Comparison of ENCODE assay signal across 22 cellular contexts in the genomic region with DNA sequence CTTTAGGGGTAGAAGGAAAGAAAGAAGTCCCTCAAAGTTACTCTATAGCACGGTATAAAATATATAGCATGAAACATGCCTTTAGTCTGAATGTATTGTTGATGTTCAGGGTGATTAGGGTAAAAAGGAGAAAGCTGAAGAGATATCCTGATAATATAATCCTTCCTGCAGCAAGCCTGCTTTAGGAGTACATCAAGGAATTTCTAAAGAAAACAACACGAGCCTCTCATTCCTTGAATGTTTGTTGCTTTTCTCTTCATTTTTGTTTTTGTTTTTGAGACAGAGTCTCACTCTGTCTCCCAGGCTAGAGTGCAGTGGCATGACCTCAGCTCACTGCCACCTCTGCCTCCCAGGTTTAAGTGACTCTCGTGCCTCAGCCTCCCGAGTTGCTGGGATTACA.
"Had no signal": no experiment of that assay in that cellular context is flagged by ENCODE, and none has a peak within 500 bp of the region (broad histone marks: within the 10 kb centered on the region; RNA-seq: fewer than 3 reads in every experiment).

No MANE protein-coding gene starts in this region.

- DNase-seq: effector memory CD8-positive, alpha-beta T cell; esophagus squamous epithelium; foreskin fibroblast; heart left ventricle; left lung; mesenchymal stem cell; naive B cell; occipital lobe; right lobe of liver; spleen; stimulated activated CD4-positive, alpha-beta T cell treated with anti-CD3 and anti-CD28 coated beads, Interleukin-15, amount 100 ng/mL, for 24 hours; stimulated activated CD4-positive, alpha-beta T cell treated with anti-CD3 and anti-CD28 coated beads, Interleukin-1b, Interleukin-23, amount 100 ng/mL, for 48 hours; stimulated activated CD4-positive, alpha-beta T cell treated with anti-CD3 and anti-CD28 coated beads, Interleukin-4, amount 100 ng/mL, for 24 hours; stimulated activated naive CD8-positive, alpha-beta T cell treated with anti-CD3 and anti-CD28 coated beads, Interleukin-15, Interleukin-2, amounts not matched to agents 100 U/mL and 50 U/mL, for 24 hours had no signal

- H3K4me1 ChIP-seq: prostate gland, right lobe of liver had no signal

- H3K9ac ChIP-seq: parathyroid adenoma had no signal

- H3K9me3 ChIP-seq: esophagus squamous epithelium, heart left ventricle, left lung, prostate gland, right lobe of liver, spleen, tibial nerve had no signal

- H3K36me3 Mint-ChIP-seq: naive B cell had no signal

- H3K4me3 Mint-ChIP-seq: central memory CD8-positive, alpha-beta T cell; effector memory CD8-positive, alpha-beta T cell; nephron had no signal

- H3K27me3 ChIP-seq: esophagus squamous epithelium, heart left ventricle, left lung, right lobe of liver, spleen, tibial nerve had no signal

- H3K27ac ChIP-seq: epithelial cell of prostate, esophagus squamous epithelium, left lung, prostate gland, spleen, tibial nerve had no signal

- H3K36me3 ChIP-seq: esophagus squamous epithelium, heart left ventricle, left lung, prostate gland, right lobe of liver, spleen, tibial nerve had no signal

- H3K4me3 ChIP-seq: esophagus squamous epithelium, heart left ventricle, left lung, lung, prostate gland, right lobe of liver, spleen, tibial nerve had no signal

- FAIRE-seq: keratinocyte had no signal

- ATAC-seq: effector memory CD8-positive, alpha-beta T cell; heart left ventricle; left lung; stimulated activated naive CD8-positive, alpha-beta T cell treated with anti-CD3 and anti-CD28 coated beads, Interleukin-15, Interleukin-2, amounts not matched to agents 100 U/mL and 50 U/mL, for 24 hours had no signal

- H3K9me3 Mint-ChIP-seq: central memory CD8-positive, alpha-beta T cell; effector memory CD8-positive, alpha-beta T cell; naive B cell; nephron had no signal

- H3K79me2 ChIP-seq: parathyroid adenoma had no signal
